Comparison of ENCODE assay signal across 34 cellular contexts in genomic region chr12:113068312-113068935, GRCh38. TPM values are rescaled to one million over a fixed set of nuclear protein-coding genes. Genes with fewer than 3 reads are reported as not detected.
DNase-seq lines count a peak whose midpoint lies in the region; ATAC-seq and TF ChIP-seq lines count a peak whose summit lies in the region.
"Had no signal": no experiment of that assay in that cellular context is flagged by ENCODE, and none has a peak within 500 bp of the region (broad histone marks: within the 10 kb centered on the region; RNA-seq: fewer than 3 reads in every experiment).

No MANE protein-coding gene starts in this region.

- peaks cover 100% of the 10 kb centered on the region for H3K4me1 ChIP-seq in Karpas-422 (ENCODE audit: low read length)
- H3K4me1 ChIP-seq: ascending aorta had no signal

- peak overlapping the region; percentile 38 for H3K4me3 ChIP-seq in Karpas-422 (ENCODE audit: low read length)
- H3K4me3 ChIP-seq: ascending aorta, coronary artery, heart left ventricle, transverse colon had no signal

- peak overlapping the region; percentile 22 for H3K27ac Mint-ChIP-seq in activated T-cell treated with anti-CD3 and anti-CD28 coated beads, Interleukin-2, amount 50 U/mL, for 72 hours
- peak overlapping the region; percentile 71 for H3K27ac Mint-ChIP-seq in activated B cell treated with CpG ODN at 0.5 μM for 24 hours
- peak overlapping the region; percentile 31 for H3K27ac Mint-ChIP-seq in stimulated activated naive B cell treated with anti-CD40 and anti-IgM and Interleukin-4, amounts not matched to agents 10 μg/mL and 1 μg/mL and 100 μg/mL, for 72 hours
- H3K27ac Mint-ChIP-seq: activated naive CD8-positive, alpha-beta T cell treated with anti-CD3 and anti-CD28 coated beads, Interleukin-2, amount 10 ng/mL, durations not matched to agents 7 days and 5 days; activated T-helper 2 cell treated with anti-CD3 and anti-CD28 coated beads, Interferon-gamma antibody, Interleukin-2, Interleukin-4, amounts not matched to agents 10 μg/mL and 5 μg/mL and 100 μg/mL, durations not matched to agents 14 hours and 24 hours and 36 hours; nephron; T-helper 2 cell treated with Interferon-gamma antibody and Interleukin-4, amounts not matched to agents 5 μg/mL and 100 μg/mL, for 36 hours had no signal

- peak overlapping the region; percentile 99 for H3K27ac ChIP-seq in Karpas-422 (ENCODE audit: low read length)
- H3K27ac ChIP-seq: ascending aorta, transverse colon, WERI-Rb-1 had no signal

- H3K4me3 Mint-ChIP-seq in activated T-cell treated with anti-CD3 and anti-CD28 coated beads, Interleukin-2, amount 50 U/mL, for 72 hours = no peak overlapping the region
- H3K4me3 Mint-ChIP-seq in activated B cell treated with CpG ODN at 0.5 μM for 24 hours = peak overlapping the region; percentile 52
- peak overlapping the region; percentile 39 to 49 for H3K4me3 Mint-ChIP-seq in stimulated activated naive B cell treated with anti-CD40 and anti-IgM and Interleukin-4, amounts not matched to agents 10 μg/mL and 1 μg/mL and 100 μg/mL, for 72 hours
- H3K4me3 Mint-ChIP-seq: activated naive CD8-positive, alpha-beta T cell treated with anti-CD3 and anti-CD28 coated beads, Interleukin-2, amount 10 ng/mL, durations not matched to agents 7 days and 5 days; effector memory CD8-positive, alpha-beta T cell; nephron; T-helper 2 cell treated with Interferon-gamma antibody and Interleukin-4, amounts not matched to agents 5 μg/mL and 100 μg/mL, for 36 hours had no signal

- no peaks in the 10 kb centered on the region for H3K9me2 ChIP-seq in Karpas-422 (replicated peaks; ENCODE audit: insufficient read depth, low read length)

- no peaks in the 10 kb centered on the region for H3K9me3 ChIP-seq in Karpas-422 (ENCODE audit: low read length)
- H3K9me3 ChIP-seq: ascending aorta, BE2C, heart left ventricle, transverse colon had no signal

- POLR2A ChIA-PET in activated B cell treated with CpG ODN at 0.5 μM for 24 hours (lab: Charles Lee) = interaction anchor here (0.8 to 1.8 kb wide), 3 partner anchors 17 to 24 kb away, joined by 4 to 6 read pairs (median 5); no protein-coding TSS in a partner anchor

- H3K27me3 Mint-ChIP-seq in activated T-cell treated with anti-CD3 and anti-CD28 coated beads, Interleukin-2, amount 50 U/mL, for 72 hours (ENCODE audit: low read depth) = no peaks in the 10 kb centered on the region
- H3K27me3 Mint-ChIP-seq in activated B cell treated with CpG ODN at 0.5 μM for 24 hours = no peaks in the 10 kb centered on the region
- no peaks in the 10 kb centered on the region for H3K27me3 Mint-ChIP-seq in stimulated activated naive B cell treated with anti-CD40 and anti-IgM and Interleukin-4, amounts not matched to agents 10 μg/mL and 1 μg/mL and 100 μg/mL, for 72 hours
- H3K27me3 Mint-ChIP-seq: effector memory CD8-positive, alpha-beta T cell had no signal

- H3K36me3 ChIP-seq in Karpas-422 (ENCODE audit: insufficient read depth, low read length) = peaks cover 37% of the 10 kb centered on the region
- H3K36me3 ChIP-seq: ascending aorta, BE2C, heart left ventricle, transverse colon, WERI-Rb-1 had no signal

- intact Hi-C loops in activated B cell treated with CpG ODN at 0.5 μM for 24 hours (cut with micrococcal nuclease) = no loop called here

- H3K4me2 ChIP-seq in Karpas-422 (ENCODE audit: low read depth, low read length, poor library complexity, severe bottlenecking) = peak overlapping the region; percentile 86

- H3K79me2 ChIP-seq in Karpas-422 (ENCODE audit: low read length) = peaks cover 57% of the 10 kb centered on the region

- TF ChIP-seq CTCF in activated B cell treated with CpG ODN at 0.5 μM for 24 hours (IDR thresholded peaks at IDR 0.05) (no peak), GM13976 (IDR thresholded peaks at IDR 0.05; ENCODE audit: borderline replicate concordance, control extremely low read depth, extremely low read depth, insufficient read depth, missing control alignments) (no peak)

- in situ Hi-C loops in GM13976 (cut with MboI; ENCODE audit: low sequenced_read_pairs, unreplicated experiment) = no loop called here

- no peaks in the 10 kb centered on the region for H3K9me3 Mint-ChIP-seq in activated T-cell treated with anti-CD3 and anti-CD28 coated beads, Interleukin-2, amount 50 U/mL, for 72 hours
- no peaks in the 10 kb centered on the region for H3K9me3 Mint-ChIP-seq in activated B cell treated with CpG ODN at 0.5 μM for 24 hours
- H3K9me3 Mint-ChIP-seq in stimulated activated naive B cell treated with anti-CD40 and anti-IgM and Interleukin-4, amounts not matched to agents 10 μg/mL and 1 μg/mL and 100 μg/mL, for 72 hours = no peaks in the 10 kb centered on the region
- H3K9me3 Mint-ChIP-seq: activated naive CD8-positive, alpha-beta T cell treated with anti-CD3 and anti-CD28 coated beads, Interleukin-2, amount 10 ng/mL, durations not matched to agents 7 days and 5 days; activated T-helper 2 cell treated with anti-CD3 and anti-CD28 coated beads, Interferon-gamma antibody, Interleukin-2, Interleukin-4, amounts not matched to agents 10 μg/mL and 5 μg/mL and 100 μg/mL, durations not matched to agents 14 hours and 24 hours and 36 hours; effector memory CD8-positive, alpha-beta T cell; T-helper 2 cell treated with Interferon-gamma antibody and Interleukin-4, amounts not matched to agents 5 μg/mL and 100 μg/mL, for 36 hours had no signal

- peak overlapping the region; percentile 89 for H3K9ac ChIP-seq in Karpas-422 (ENCODE audit: low read length)

- no peaks in the 10 kb centered on the region for H3K36me3 Mint-ChIP-seq in activated T-cell treated with anti-CD3 and anti-CD28 coated beads, Interleukin-2, amount 50 U/mL, for 72 hours (ENCODE audit: insufficient read depth in 2 of 2)
- peaks cover 5% of the 10 kb centered on the region for H3K36me3 Mint-ChIP-seq in activated B cell treated with CpG ODN at 0.5 μM for 24 hours (ENCODE audit: low read depth)
- H3K36me3 Mint-ChIP-seq in stimulated activated naive B cell treated with anti-CD40 and anti-IgM and Interleukin-4, amounts not matched to agents 10 μg/mL and 1 μg/mL and 100 μg/mL, for 72 hours = peaks cover 62 to 68% of the 10 kb centered on the region in 2 donors
- H3K36me3 Mint-ChIP-seq: activated naive CD8-positive, alpha-beta T cell treated with anti-CD3 and anti-CD28 coated beads, Interleukin-2, amount 10 ng/mL, durations not matched to agents 7 days and 5 days had no signal

- H4K20me1 ChIP-seq in Karpas-422 (ENCODE audit: insufficient read depth, low read depth, low read length) = peaks cover 3% of the 10 kb centered on the region; the same call in 1 of the 2 replicates

- no peak for ATAC-seq in activated T-cell treated with anti-CD3 and anti-CD28 coated beads, Interleukin-2, amount 50 U/mL, for 72 hours (replicated peaks in 1 of 2)
- ATAC-seq in activated B cell treated with CpG ODN at 0.5 μM for 24 hours (ENCODE audit: low read depth) (no peak), GM21447 (IDR thresholded peaks at IDR 0.05; ENCODE audit: unreplicated experiment) (no peak), HG03460 (IDR thresholded peaks at IDR 0.05; ENCODE audit: unreplicated experiment) (no peak)
- no peak for ATAC-seq in stimulated activated naive B cell treated with anti-CD40 and anti-IgM and Interleukin-4, amounts not matched to agents 10 μg/mL and 1 μg/mL and 100 μg/mL, for 72 hours (replicated peaks)
- ATAC-seq: effector memory CD8-positive, alpha-beta T cell; heart left ventricle; PC-3; Right ventricle myocardium inferior; SK-N-SH treated with all-trans-retinoic acid at 6 μM for 48 hours had no signal

- H2AFZ ChIP-seq in Karpas-422 (ENCODE audit: low read length) = no peak overlapping the region

- CTCF ChIA-PET in activated B cell treated with CpG ODN at 0.5 μM for 24 hours (lab: Charles Lee) = no interaction called here

- DNase-seq in activated T-cell treated with anti-CD3 and anti-CD28 coated beads, Interleukin-2, amount 50 U/mL, for 72 hours = no peak
- DNase-seq in activated T-cell treated with anti-CD3 and anti-CD28 coated beads, Interleukin-2, amount 50 U/mL, for 1 hour = no peak
- DNase-seq in Karpas-422 (peak; percentile 72), activated B cell treated with CpG ODN at 0.5 μM for 24 hours (no peak), GM13976 (ENCODE audit: low spot score) (no peak)
- DNase-seq in stimulated activated naive B cell treated with anti-CD40 and anti-IgM and Interleukin-4, amounts not matched to agents 10 μg/mL and 1 μg/mL and 100 μg/mL, for 72 hours = no peak
- DNase-seq: activated CD4-positive, alpha-beta T cell treated with anti-CD3 and anti-CD28 coated beads, Interleukin-2, amount 50 U/mL, for 1 hour; activated naive CD8-positive, alpha-beta T cell treated with anti-CD3 and anti-CD28 coated beads, Interleukin-2, amount 10 ng/mL, durations not matched to agents 7 days and 5 days; BE2C; DMS79; effector memory CD8-positive, alpha-beta T cell; erythroblast; GOT3; heart left ventricle; NCI-H1436; NCI-H446 treated with DMSO at 0.1 percent for 48 hours; PC-3; retina; small intestine; stimulated activated CD4-positive, alpha-beta T cell treated with anti-CD3 and anti-CD28 coated beads, Interleukin-1b, Interleukin-23, amount 100 ng/mL, for 48 hours; transverse colon; WERI-Rb-1 had no signal

- H3K27me3 ChIP-seq in Karpas-422 (ENCODE audit: low read length) = no peaks in the 10 kb centered on the region
- H3K27me3 ChIP-seq: BE2C had no signal

- peaks cover 49% of the 10 kb centered on the region for H3K4me1 Mint-ChIP-seq in activated T-cell treated with anti-CD3 and anti-CD28 coated beads, Interleukin-2, amount 50 U/mL, for 72 hours (ENCODE audit: low read depth)
- peaks cover 91% of the 10 kb centered on the region for H3K4me1 Mint-ChIP-seq in activated B cell treated with CpG ODN at 0.5 μM for 24 hours
- peaks cover 43 to 74% of the 10 kb centered on the region in 2 donors for H3K4me1 Mint-ChIP-seq in stimulated activated naive B cell treated with anti-CD40 and anti-IgM and Interleukin-4, amounts not matched to agents 10 μg/mL and 1 μg/mL and 100 μg/mL, for 72 hours

RNA-seq across cellular contexts. Expression of gene DTX1, which starts 11.9 kb away (rescaled TPM):
- total RNA-seq in activated T-cell treated with anti-CD3 and anti-CD28 coated beads, Interleukin-2, amount 50 U/mL, for 72 hours = 10 to 100 TPM; 17.6 to 18.0 TPM
- total RNA-seq in Karpas-422 (2014; rRNA removed; shearing (Covaris generic); ENCODE audit: low replicate concordance) = 227 and 481 TPM in 2 replicates
- 75.3 and 79.4 TPM in 2 replicates for total RNA-seq in activated B cell treated with CpG ODN at 0.5 μM for 24 hours
- total RNA-seq: fibroblast of villous mesenchyme, MCF 10A, osteocyte, PC-3 had no signal

Comparison
In these comparisons a context has a peak if more than half of its experiments do, and no peak if none do; other contexts are left out.
1. H3K4me3 Mint-ChIP-seq: peak in activated B cell treated with CpG ODN at 0.5 μM for 24 hours (single experiment) and stimulated activated naive B cell treated with anti-CD40 and anti-IgM and Interleukin-4, amounts not matched to agents 10 μg/mL and 1 μg/mL and 100 μg/mL, for 72 hours (2 of 2); none in activated T-cell treated with anti-CD3 and anti-CD28 coated beads, Interleukin-2, amount 50 U/mL, for 72 hours (0 of 2).
2. Peak in every context shown above with its lines, with median percentiles within 50 percentile points of each other: H3K27ac Mint-ChIP-seq.